ENCODE assay signal across 1 cellular context in genomic region chr12:71945883-71946282, GRCh38.
A peak's percentile ranks its signal among the peaks of the same experiment; 100 is the strongest.
TF ChIP-seq lines count a peak whose summit lies in the region.

No MANE protein-coding gene starts in this region.

TF ChIP-seq in H1, 55 proteins besides CTCF, POLR2A, EP300 and RAD21:
- peak in 1 of 2 experiments; percentile 58; a peak in 1 of 4 replicates for TF ChIP-seq HDAC2 (IDR thresholded peaks at IDR 0.05; ENCODE audit: borderline replicate concordance in 1 of 2, low read depth in 2 of 2, low read length in 2 of 2)
- no peak for TF ChIP-seq KDM4A (IDR thresholded peaks at IDR 0.05; ENCODE audit: low read depth, low read length, severe bottlenecking)
- no peak for TF ChIP-seq SP2 (IDR thresholded peaks at IDR 0.05; ENCODE audit: low read length)
- peak; percentile 86 for TF ChIP-seq KDM1A (IDR thresholded peaks at IDR 0.05; ENCODE audit: borderline replicate concordance, low read length)
